In the genomic region with DNA sequence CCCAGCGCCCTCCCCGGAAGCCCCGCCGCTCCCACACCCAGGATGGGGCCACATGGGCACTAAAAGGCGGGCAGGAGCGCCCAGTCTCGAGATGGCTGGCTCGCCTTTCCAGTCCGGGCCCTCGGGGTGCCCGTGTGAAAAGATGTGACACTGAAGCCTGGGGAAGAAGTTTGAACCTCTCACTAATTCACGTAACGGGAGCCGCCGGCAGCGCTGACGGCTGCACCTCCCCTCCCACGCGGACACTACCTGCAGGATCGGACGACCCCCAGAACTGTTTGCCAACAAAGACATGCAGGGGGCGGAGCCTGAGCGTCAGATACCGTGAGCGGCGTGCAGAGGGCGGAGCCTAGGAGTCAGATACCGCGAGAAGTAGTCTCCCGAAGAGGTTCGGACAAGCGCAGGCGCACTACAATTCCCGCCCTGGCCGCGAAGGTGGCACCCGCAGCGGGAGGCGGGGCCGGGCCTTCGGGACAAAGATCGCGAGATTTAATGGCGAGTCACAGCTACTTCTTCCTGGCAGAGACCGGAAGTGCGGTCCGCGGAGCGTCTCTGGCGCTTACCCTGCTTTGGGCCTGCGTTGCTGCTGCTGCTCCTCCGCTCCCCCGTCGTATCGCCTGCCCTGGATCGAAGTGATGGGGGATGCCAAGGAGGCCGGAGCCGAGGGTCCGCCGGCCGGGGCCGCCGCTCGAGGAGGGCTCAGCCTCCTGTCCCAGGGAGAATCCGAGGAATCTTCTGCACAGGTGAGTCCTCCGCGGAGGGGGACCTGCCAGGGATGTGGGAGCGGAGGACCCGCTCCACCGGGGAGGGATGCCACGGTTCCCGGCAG, we compare ENCODE assay signal across 8 cellular contexts. TPM values are rescaled to one million over a fixed set of nuclear protein-coding genes. Genes with fewer than 3 reads are reported as not detected.
A peak's percentile ranks its signal among the peaks of the same experiment; 100 is the strongest.
DNase-seq lines count a peak whose midpoint lies in the region; FAIRE-seq and TF ChIP-seq lines count a peak whose summit lies in the region.

A gene with protein sequence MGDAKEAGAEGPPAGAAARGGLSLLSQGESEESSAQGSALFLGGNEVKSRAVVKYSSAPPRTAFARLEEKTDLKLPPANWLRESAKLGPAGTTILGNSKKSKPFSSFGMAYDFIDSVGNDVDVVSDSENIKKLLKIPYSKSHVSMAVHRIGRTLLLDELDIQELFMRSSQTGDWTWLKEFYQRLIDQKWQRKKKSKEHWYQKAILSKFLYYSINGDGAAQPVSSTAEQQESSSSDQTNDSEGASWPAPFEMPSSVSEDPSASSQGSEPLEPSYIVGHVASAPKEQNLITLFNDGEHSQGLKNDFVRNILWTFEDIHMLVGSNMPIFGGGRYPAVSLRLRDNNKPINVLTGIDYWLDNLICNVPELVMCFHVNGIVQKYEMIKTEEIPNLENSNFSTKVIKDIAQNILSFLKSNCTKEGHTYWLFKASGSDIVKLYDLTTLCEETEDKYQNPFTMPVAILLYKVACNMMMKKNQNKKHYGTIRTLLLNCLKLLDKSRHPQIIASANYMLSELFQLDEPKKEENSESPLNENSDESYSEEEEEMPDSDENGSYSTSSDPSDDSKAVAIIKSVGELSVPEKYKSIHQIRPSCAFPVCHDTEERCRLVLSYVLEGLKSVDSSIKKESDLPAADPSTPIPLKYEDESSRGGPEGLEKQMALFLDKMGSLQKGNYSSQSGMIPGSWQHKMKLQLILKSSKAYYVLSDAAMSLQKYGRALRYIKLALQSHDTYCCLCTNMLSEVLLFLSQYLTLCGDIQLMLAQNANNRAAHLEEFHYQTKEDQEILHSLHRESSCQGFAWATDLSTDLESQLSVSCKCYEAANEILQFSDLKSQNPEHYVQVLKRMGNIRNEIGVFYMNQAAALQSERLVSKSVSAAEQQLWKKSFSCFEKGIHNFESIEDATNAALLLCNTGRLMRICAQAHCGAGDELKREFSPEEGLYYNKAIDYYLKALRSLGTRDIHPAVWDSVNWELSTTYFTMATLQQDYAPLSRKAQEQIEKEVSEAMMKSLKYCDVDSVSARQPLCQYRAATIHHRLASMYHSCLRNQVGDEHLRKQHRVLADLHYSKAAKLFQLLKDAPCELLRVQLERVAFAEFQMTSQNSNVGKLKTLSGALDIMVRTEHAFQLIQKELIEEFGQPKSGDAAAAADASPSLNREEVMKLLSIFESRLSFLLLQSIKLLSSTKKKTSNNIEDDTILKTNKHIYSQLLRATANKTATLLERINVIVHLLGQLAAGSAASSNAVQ (plus strand): TSS at position 537 of the 829 bp plus-strand sequence. CDS start 99 bp downstream, at position 636.

- H3K79me1 ChIP-seq in neuronal stem cell (ENCODE audit: low read depth, low read length) = peaks cover 1% of the 10 kb centered on the region

- H3K27ac ChIP-seq in neuronal stem cell (replicated peaks; ENCODE audit: low read length) = peak within 1 kb of the TSS; percentile 72

- DNase-seq in GF-D8 (lab: John Stamatoyannopoulos, UW) (peak; percentile 97), HEK293T (ENCODE audit: extremely low spot score) (peak; percentile 100), MV-4-11 (lab: John Stamatoyannopoulos, UW) (peak; percentile 98), SK-MEL-5 (ENCODE audit: low read depth, low spot score) (peak; percentile 97), frontal cortex (ENCODE audit: low spot score in 2 of 2) (peak; percentile 86 to 95), neuronal stem cell (ENCODE audit: low spot score) (peak; percentile 98)
- peak; percentile 100 for DNase-seq in activated naive CD4-positive, alpha-beta T cell treated with Interleukin-2 at 50 U/mL for 16 hours

- peak within 1 kb of the TSS; percentile 41 for H3K4ac ChIP-seq in neuronal stem cell (ENCODE audit: low read length)

- peak within 1 kb of the TSS; percentile 87 for H3K14ac ChIP-seq in neuronal stem cell (ENCODE audit: low read length)

- peak within 1 kb of the TSS; percentile 99 for H3K18ac ChIP-seq in neuronal stem cell (ENCODE audit: low read length)

- in situ Hi-C loops in SK-MEL-5 (cut with HindIII; ENCODE audit: low pct_unique_long_range_greater_than_20kb, low sequenced_read_pairs) = no loop called here

- H3K36me3 ChIP-seq in neuronal stem cell (replicated peaks in 1 of 2; ENCODE audit: control insufficient read depth in 2 of 2, insufficient read depth in 2 of 2, low read length in 2 of 2) = peaks cover 9 to 38% of the 10 kb centered on the region in 2 donors

- no peaks in the 10 kb centered on the region for H3K27me3 ChIP-seq in neuronal stem cell (ENCODE audit: control insufficient read depth in 3 of 3, insufficient read depth in 3 of 3, low read depth in 1 of 3, low read length in 3 of 3)

- no peak within 1 kb of the TSS for H4K8ac ChIP-seq in neuronal stem cell (ENCODE audit: low read depth, low read length)

- H2BK15ac ChIP-seq in neuronal stem cell (ENCODE audit: low read length) = peak within 1 kb of the TSS; percentile 72

- peaks cover 0 to 8% of the 10 kb centered on the region in 2 donors for H3K9me3 ChIP-seq in neuronal stem cell (replicated peaks in 1 of 2; ENCODE audit: control insufficient read depth in 2 of 2, insufficient read depth in 1 of 2, low read depth in 1 of 2, low read length in 2 of 2)

- peak within 1 kb of the TSS; percentile 71 for H2AK5ac ChIP-seq in neuronal stem cell (ENCODE audit: low read depth, low read length)

- H3K9ac ChIP-seq in neuronal stem cell (ENCODE audit: low read depth, low read length, poor library complexity) = peak within 1 kb of the TSS; percentile 99

- H4K91ac ChIP-seq in neuronal stem cell (ENCODE audit: low read depth, low read length, poor library complexity) = peak within 1 kb of the TSS; percentile 75

- peak within 1 kb of the TSS; percentile 75 for H3K4me2 ChIP-seq in neuronal stem cell (ENCODE audit: insufficient read depth, low read length, poor library complexity, severe bottlenecking)

- no CpG with 5 or more reads among the region's 72 CpGs for WGBS in neuronal stem cell (ENCODE audit: extremely low coverage in 2 of 2, insufficient read length in 2 of 2, insufficient replicate concordance in 1 of 2), 2 donors

- H3K4me3 ChIP-seq in neuronal stem cell (ENCODE audit: low read length in 2 of 2) = peak within 1 kb of the TSS; percentile 92 to 96

- H2BK120ac ChIP-seq in neuronal stem cell (ENCODE audit: low read depth, low read length) = no peak within 1 kb of the TSS

- peak within 1 kb of the TSS; percentile 93 for H3K23ac ChIP-seq in neuronal stem cell (ENCODE audit: low read depth, low read length, poor library complexity)

- POLR2A ChIA-PET in HEK293T (lab: Yijun Ruan, JAX) = interaction anchor here (0.6 to 1.0 kb wide), 17 partner anchors 9 to 674 kb away, joined by 3 to 23 read pairs (median 3); a partner anchor contains a TSS

- peaks cover 1 to 6% of the 10 kb centered on the region in 2 donors for H3K4me1 ChIP-seq in neuronal stem cell (ENCODE audit: control insufficient read depth in 2 of 2, insufficient read depth in 1 of 2, low read depth in 1 of 2, low read length in 2 of 2)

- no peak within 1 kb of the TSS for H2BK12ac ChIP-seq in neuronal stem cell (ENCODE audit: low read length)

- peak within 1 kb of the TSS; percentile 97 for H2AFZ ChIP-seq in neuronal stem cell (ENCODE audit: low read length)

- H2BK5ac ChIP-seq in neuronal stem cell (ENCODE audit: low read length) = no peak within 1 kb of the TSS

- TF ChIP-seq CTCF in subcutaneous adipose tissue (IDR thresholded peaks at IDR 0.05; ENCODE audit: low read depth) = no peak

- FAIRE-seq in frontal cortex (lab: Jason Lieb, UNC) = no peak

- CTCF ChIA-PET in HEK293T (lab: Yijun Ruan, JAX) = no interaction called here

TF ChIP-seq in HEK293T, 16 proteins besides CTCF, POLR2A, EP300 and RAD21:
- TF ChIP-seq FOXA1 (IDR thresholded peaks at IDR 0.05) = no peak
- TF ChIP-seq, protein P1, sequence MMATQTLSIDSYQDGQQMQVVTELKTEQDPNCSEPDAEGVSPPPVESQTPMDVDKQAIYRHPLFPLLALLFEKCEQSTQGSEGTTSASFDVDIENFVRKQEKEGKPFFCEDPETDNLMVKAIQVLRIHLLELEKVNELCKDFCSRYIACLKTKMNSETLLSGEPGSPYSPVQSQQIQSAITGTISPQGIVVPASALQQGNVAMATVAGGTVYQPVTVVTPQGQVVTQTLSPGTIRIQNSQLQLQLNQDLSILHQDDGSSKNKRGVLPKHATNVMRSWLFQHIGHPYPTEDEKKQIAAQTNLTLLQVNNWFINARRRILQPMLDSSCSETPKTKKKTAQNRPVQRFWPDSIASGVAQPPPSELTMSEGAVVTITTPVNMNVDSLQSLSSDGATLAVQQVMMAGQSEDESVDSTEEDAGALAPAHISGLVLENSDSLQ (IDR thresholded peaks at IDR 0.05) = peak; percentile 92
- peak; percentile 30; the same call in 1 of the 2 replicates for TF ChIP-seq CTBP1 (IDR thresholded peaks at IDR 0.05; ENCODE audit: borderline replicate concordance)
- peak; percentile 93 for TF ChIP-seq ELF4 (IDR thresholded peaks at IDR 0.05)
- TF ChIP-seq L3MBTL2 (conservative IDR thresholded peaks at IDR 0.05) = peak; percentile 98

RNA-seq across cellular contexts. Expression of the gene that starts here (rescaled TPM):
- total RNA-seq in SK-MEL-5 (2014; rRNA removed; shearing (Covaris generic)) = 16.5 and 17.0 TPM in 2 replicates
- polyA plus RNA-seq in SK-MEL-5 (2015; cell fraction: cytosol; rRNA removed) = 8.8 and 12.9 TPM in 2 replicates
- 71.2 and 100 TPM in 2 replicates for polyA plus RNA-seq in SK-MEL-5 (2015; cell fraction: nucleus; rRNA removed)
- 45.2 TPM for total RNA-seq in frontal cortex
- polyA plus RNA-seq in neuronal stem cell (2013, experiment 1 of 2) = 21.4 TPM
- 22.1 TPM for polyA plus RNA-seq in neuronal stem cell (2013, experiment 2 of 2)
- total RNA-seq in subcutaneous adipose tissue = 10 to 100 TPM; 19.2 to 30.1 (median 24.9) TPM

Comparison
In these comparisons a context has a peak if more than half of its experiments do, and no peak if none do; other contexts are left out.
1. Peak in every context shown above with its lines: DNase-seq, H3K4me3 ChIP-seq and H3K27ac ChIP-seq.